8 cellular contexts compared by ENCODE assay signal in genomic region chr1:169892819-169893644, GRCh38. TPM values are rescaled to one million over a fixed set of nuclear protein-coding genes. Genes with fewer than 3 reads are reported as not detected.
DNase-seq lines count a peak whose midpoint lies in the region; ATAC-seq, FAIRE-seq and TF ChIP-seq lines count a peak whose summit lies in the region.

No MANE protein-coding gene starts in this region.

- peak overlapping the region; percentile 83 for H3K4me2 ChIP-seq in HepG2 (ENCODE audit: low read depth, low read length)

- peaks cover 36% of the 10 kb centered on the region for H3K4me1 ChIP-seq in HepG2 (ENCODE audit: insufficient read depth, low read length)

- peak overlapping the region; percentile 100 for H3K27ac Mint-ChIP-seq in stimulated activated effector memory CD8-positive, alpha-beta T cell treated with anti-CD3 and anti-CD28 coated beads, Interleukin-12 subunit alpha, Interleukin-12 subunit beta, amount 100 ng/mL, for 72 hours

- no peak for FAIRE-seq in HepG2 (lab: Jason Lieb, UNC)

- POLR2A ChIA-PET in HepG2 (lab: Yijun Ruan, JAX), result interaction anchor here (0.6 to 2.6 kb wide), 7 partner anchors 10 to 639 kb away, joined by 3 to 14 read pairs (median 4); partner anchors contain the start of genes F5, GORAB and METTL18

- intact Hi-C loops in HepG2 (cut with micrococcal nuclease; ENCODE audit: unreplicated experiment), result loop anchor here (2.0 to 10.0 kb wide), 4 partner anchors 32 to 1592 kb away; partner anchors contain the start of genes F5 and PRRC2C

- peaks cover 0 to 4% of the 10 kb centered on the region in 2 experiments; a peak in 1 of 5 replicates for H3K27me3 ChIP-seq in HepG2 (ENCODE audit: control insufficient read depth in 1 of 2, insufficient read depth in 2 of 2, low read length in 2 of 2)

- DNase-seq in DMS79 treated with DMSO at 0.1 percent for 48 hours (lab: John Stamatoyannopoulos, UW) (peak; percentile 44), DMS79 (lab: John Stamatoyannopoulos, UW) (no peak), OCI-M1 (lab: John Stamatoyannopoulos, UW) (peak; percentile 67), cerebellum (ENCODE audit: low spot score) (peak; percentile 46), HepG2 (ENCODE audit: low spot score) (no peak), globus pallidus (ENCODE audit: low spot score) (no peak)
- no peak for DNase-seq in stimulated activated effector memory CD8-positive, alpha-beta T cell treated with anti-CD3 and anti-CD28 coated beads, Interleukin-12 subunit alpha, Interleukin-12 subunit beta, amount 100 ng/mL, for 72 hours (ENCODE audit: low spot score in 2 of 2)

- H3K4me3 ChIP-seq in HepG2 (replicated peaks in 1 of 3; ENCODE audit: insufficient read depth in 1 of 3, low read depth in 2 of 3, low read length in 3 of 3), result peak overlapping the region; percentile 81 to 90 (median 87)

- no peak; the same call in 1 of the 2 replicates for TF ChIP-seq RAD21 in HepG2 (CRISPR knock-in tag; IDR thresholded peaks at IDR 0.05)

- BruUV-seq in HepG2 (replicated peaks; lab: Mats Ljungman, UMichigan), result TSS peak; percentile 64

- peaks cover 0 to 2% of the 10 kb centered on the region in 2 experiments; a peak in 3 of 5 replicates for H3K36me3 ChIP-seq in HepG2 (replicated peaks in 1 of 2; ENCODE audit: control insufficient read depth in 1 of 2, insufficient read depth in 2 of 2, low read length in 2 of 2)

- 1% methylated on average over 23 of the region's 52 CpGs for WGBS in HepG2 (ENCODE audit: low lambda C conversion rate)

- H3K9me3 Mint-ChIP-seq in stimulated activated effector memory CD8-positive, alpha-beta T cell treated with anti-CD3 and anti-CD28 coated beads, Interleukin-12 subunit alpha, Interleukin-12 subunit beta, amount 100 ng/mL, for 72 hours, result no peaks in the 10 kb centered on the region

- CTCF ChIA-PET in HepG2 (lab: Yijun Ruan, JAX; ENCODE audit: low intra/inter-chr PET ratio, low total read pairs), result no interaction called here

- H3K4me3 Mint-ChIP-seq in stimulated activated effector memory CD8-positive, alpha-beta T cell treated with anti-CD3 and anti-CD28 coated beads, Interleukin-12 subunit alpha, Interleukin-12 subunit beta, amount 100 ng/mL, for 72 hours, result peak overlapping the region; percentile 80

- H2AFZ ChIP-seq in HepG2 (ENCODE audit: low read length), result no peak overlapping the region

- no peaks in the 10 kb centered on the region for H3K9me3 ChIP-seq in HepG2 (ENCODE audit: low read length)

- H3K79me2 ChIP-seq in HepG2 (ENCODE audit: insufficient read depth, low read length), result peaks cover 17% of the 10 kb centered on the region

- TF ChIP-seq EP300 in HepG2 (IDR thresholded peaks at IDR 0.05; ENCODE audit: low read depth in 2 of 2, low read length in 2 of 2) (no peak), HepG2 (CRISPR knock-in tag; IDR thresholded peaks at IDR 0.05; ENCODE audit: borderline replicate concordance) (no peak)

- peaks cover 40% of the 10 kb centered on the region for H3K4me1 Mint-ChIP-seq in stimulated activated effector memory CD8-positive, alpha-beta T cell treated with anti-CD3 and anti-CD28 coated beads, Interleukin-12 subunit alpha, Interleukin-12 subunit beta, amount 100 ng/mL, for 72 hours

- H4K20me1 ChIP-seq in HepG2 (ENCODE audit: insufficient read depth, low read length), result no peaks in the 10 kb centered on the region

- H3K9ac ChIP-seq in HepG2 (ENCODE audit: insufficient read depth, low read depth, low read length), result peak overlapping the region; percentile 95

- in situ Hi-C loops in HepG2 (cut with HindIII; ENCODE audit: extremely low pct_ligation_motif_present, low pct_unique_long_range_greater_than_20kb), result no loop called here

- no peak; a peak in 1 of 4 replicates for TF ChIP-seq POLR2A in HepG2 (IDR thresholded peaks at IDR 0.05; ENCODE audit: insufficient read depth in 1 of 2, low read depth in 2 of 2, low read length in 2 of 2)

- ATAC-seq in HG02870 (IDR thresholded peaks at IDR 0.05; ENCODE audit: unreplicated experiment) (peak; percentile 2), HepG2 (peak; percentile 11; the same call in 1 of the 3 replicates)
- ATAC-seq in stimulated activated effector memory CD8-positive, alpha-beta T cell treated with anti-CD3 and anti-CD28 coated beads, Interleukin-12 subunit alpha, Interleukin-12 subunit beta, amount 100 ng/mL, for 72 hours, result no peak

- TF ChIP-seq CTCF in HepG2 (CRISPR knock-in tag; IDR thresholded peaks at IDR 0.05), result no peak

- peaks cover 32% of the 10 kb centered on the region for H3K36me3 Mint-ChIP-seq in stimulated activated effector memory CD8-positive, alpha-beta T cell treated with anti-CD3 and anti-CD28 coated beads, Interleukin-12 subunit alpha, Interleukin-12 subunit beta, amount 100 ng/mL, for 72 hours

- peak overlapping the region; percentile 99 for H3K27ac ChIP-seq in HepG2 (ENCODE audit: extremely low read length, insufficient read depth, low read length)

TF ChIP-seq in HepG2, 621 proteins besides CTCF, POLR2A, EP300 and RAD21 (continues in another document):
- TF ChIP-seq ZNF337 (CRISPR knock-in tag; IDR thresholded peaks at IDR 0.05; ENCODE audit: borderline replicate concordance, low read depth) (no peak), POLR2G (IDR thresholded peaks at IDR 0.05; ENCODE audit: low read depth, low read length) (peak; percentile 73), ARID2 (CRISPR knock-in tag; IDR thresholded peaks at IDR 0.05; ENCODE audit: borderline replicate concordance) (0 out of 2 replicates have a peak, but pooled peaks have one; percentile 56), ZNF563 (CRISPR knock-in tag; IDR thresholded peaks at IDR 0.05) (no peak), SP5 (CRISPR knock-in tag; IDR thresholded peaks at IDR 0.05; ENCODE audit: borderline replicate concordance, low read depth) (0 out of 2 replicates have a peak, but pooled peaks have one; percentile 11), ZBTB10 (CRISPR knock-in tag; IDR thresholded peaks at IDR 0.05; ENCODE audit: borderline replicate concordance) (0 out of 2 replicates have a peak, but pooled peaks have one; percentile 40), CBX1 (IDR thresholded peaks at IDR 0.05; ENCODE audit: low read depth) (no peak), ZFY (CRISPR knock-in tag; IDR thresholded peaks at IDR 0.05) (peak; percentile 70), ZNF136 (CRISPR knock-in tag; IDR thresholded peaks at IDR 0.05; ENCODE audit: low read depth) (no peak), FOXA3 (CRISPR knock-in tag; IDR thresholded peaks at IDR 0.05) (peak; percentile 4; the same call in 1 of the 2 replicates)

RNA-seq across cellular contexts. Expression of gene SCYL3, which starts 0.7 kb away (rescaled TPM):
- 10.2 TPM for total RNA-seq in cerebellum
- 4.9 and 6.3 TPM in 2 replicates for total RNA-seq in HepG2 (2016; rRNA removed; fragmentation: Illumina TruSeq; extraction: Trizol)
- total RNA-seq in HepG2 (2016; cell fraction: cytosol; rRNA removed; fragmentation: Illumina TruSeq; extraction: Trizol; ENCODE audit: low read depth), result 0.81 and 0.97 TPM in 2 replicates
- total RNA-seq in HepG2 (2016; cell fraction: insoluble cytoplasmic fraction; rRNA removed; fragmentation: Illumina TruSeq; extraction: Trizol), result 5.9 and 6.5 TPM in 2 replicates
- 1.8 and 1.9 TPM in 2 replicates for total RNA-seq in HepG2 (2016; cell fraction: membrane; rRNA removed; fragmentation: Illumina TruSeq; extraction: Trizol)
- total RNA-seq in HepG2 (2016; cell fraction: nucleus; rRNA removed; fragmentation: Illumina TruSeq; extraction: Trizol), result 8.7 and 9.9 TPM in 2 replicates
- polyA plus RNA-seq in HepG2 (2011; rRNA removed), result 3.1 and 3.3 TPM in 2 replicates
- polyA plus RNA-seq in HepG2 (2011; cell fraction: cytosol; rRNA removed), result 1.6 and 2.4 TPM in 2 replicates
- polyA plus RNA-seq in HepG2 (2011; cell fraction: nucleus; rRNA removed), result 3.5 and 4.7 TPM in 2 replicates
- 2.6 and 2.9 TPM in 2 replicates for polyA plus RNA-seq in HepG2 (2012)
- 0.25 and 0.34 TPM in 2 replicates for polyA plus RNA-seq in HepG2 (2016; cell fraction: cytosol; fragmentation: Illumina TruSeq; extraction: Trizol; ENCODE audit: low read depth)
- polyA plus RNA-seq in HepG2 (2016; cell fraction: insoluble cytoplasmic fraction; fragmentation: Illumina TruSeq; extraction: Trizol; ENCODE audit: low read depth), result 4.7 and 4.9 TPM in 2 replicates
- polyA plus RNA-seq in HepG2 (2016; cell fraction: membrane; fragmentation: Illumina TruSeq; extraction: Trizol; ENCODE audit: low read depth), result 0.63 and 0.68 TPM in 2 replicates
- 7.0 and 8.1 TPM in 2 replicates for polyA plus RNA-seq in HepG2 (2016; cell fraction: nucleus; fragmentation: Illumina TruSeq; extraction: Trizol; ENCODE audit: insufficient read depth, low read depth)
- 4.8 and 7.2 TPM in 2 replicates for polyA minus RNA-seq in HepG2 (2011; rRNA and poly(A)+ RNA removed; ENCODE audit: low replicate concordance)
- 1.9 and 2.0 TPM in 2 replicates for polyA minus RNA-seq in HepG2 (2011; cell fraction: cytosol; rRNA and poly(A)+ RNA removed)
- polyA minus RNA-seq in HepG2 (2011; cell fraction: nucleus; rRNA and poly(A)+ RNA removed), result 14.9 and 18.6 TPM in 2 replicates

Comparison
In these comparisons a context has a peak if more than half of its experiments do, and no peak if none do; other contexts are left out.
1. DNase-seq: peak in DMS79 treated with DMSO at 0.1 percent for 48 hours (single experiment), OCI-M1 (single experiment) and cerebellum (single experiment); none in DMS79 (single experiment), HepG2 (single experiment), stimulated activated effector memory CD8-positive, alpha-beta T cell treated with anti-CD3 and anti-CD28 coated beads, Interleukin-12 subunit alpha, Interleukin-12 subunit beta, amount 100 ng/mL, for 72 hours (0 of 2) and globus pallidus (single experiment).